8 cellular contexts compared by ENCODE assay signal in the genomic region with DNA sequence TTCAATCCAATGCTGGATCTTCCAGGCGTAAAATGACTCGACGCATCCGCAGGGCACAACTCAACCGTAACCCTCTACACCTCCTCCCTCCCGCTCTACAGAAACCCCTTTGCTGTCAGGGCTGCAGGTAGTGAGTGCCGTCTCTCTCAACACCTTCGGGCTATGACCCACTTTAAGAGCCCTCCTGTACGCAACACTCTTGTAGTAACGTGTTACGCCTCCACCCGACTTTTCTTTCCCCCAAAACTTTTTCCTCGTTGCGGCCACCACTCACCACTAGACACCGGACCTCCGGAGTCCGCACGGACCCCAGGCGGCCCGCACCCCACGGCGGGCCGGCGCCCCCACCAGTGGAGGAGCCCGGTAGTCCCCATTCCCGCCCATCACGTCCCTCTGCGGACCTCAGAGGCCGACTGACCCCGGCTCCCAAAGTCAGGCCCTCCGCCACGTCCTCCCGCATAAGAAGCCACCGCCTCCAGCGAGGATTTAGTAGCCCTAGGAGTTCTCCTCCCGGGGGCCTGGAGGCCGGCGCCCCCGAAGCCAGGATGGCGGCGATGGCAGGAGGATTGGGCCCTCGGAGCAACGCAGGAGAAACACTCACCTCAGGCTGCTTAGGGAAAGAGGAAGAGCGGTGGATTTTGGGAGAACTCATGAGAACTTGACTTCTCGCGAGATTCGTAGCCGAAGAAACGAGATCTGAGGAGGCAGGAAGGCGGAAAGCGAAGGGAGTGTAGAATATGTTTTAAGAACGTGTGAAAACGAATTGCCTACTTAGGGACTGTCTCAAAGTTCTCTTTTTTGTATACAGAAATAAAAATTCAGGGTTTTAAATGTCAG. TPM values are rescaled to one million over a fixed set of nuclear protein-coding genes. Genes with fewer than 3 reads are reported as not detected.
DNase-seq lines count a peak whose midpoint lies in the region; FAIRE-seq and TF ChIP-seq lines count a peak whose summit lies in the region.

A gene (minus strand): TSS at position 609 of the 837 bp plus-strand sequence.

- H3K27me3 ChIP-seq in H9 (ENCODE audit: insufficient read depth, low read length) (no peaks in the 10 kb centered on the region), neuronal stem cell (ENCODE audit: control insufficient read depth in 3 of 3, insufficient read depth in 3 of 3, low read depth in 1 of 3, low read length in 3 of 3) (peaks cover 0 to 26% (median 0%) of the 10 kb centered on the region in 3 experiments)

- H2BK5ac ChIP-seq in H9 (ENCODE audit: insufficient read length, low read length) (peak within 1 kb of the TSS; percentile 91), neuronal stem cell (ENCODE audit: low read length) (no peak within 1 kb of the TSS)

- H4K8ac ChIP-seq in H9 (replicated peaks; ENCODE audit: insufficient read length, low read depth, low read length) (peak within 1 kb of the TSS; percentile 96), neuronal stem cell (ENCODE audit: low read depth, low read length) (no peak within 1 kb of the TSS)

- H3K9me3 Mint-ChIP-seq in H9, result no peaks in the 10 kb centered on the region

- no peaks in the 10 kb centered on the region; the same call in none of the 2 replicates for H3K27me3 Mint-ChIP-seq in H9 (ENCODE audit: low read depth)

- no peaks in the 10 kb centered on the region for H4K20me1 ChIP-seq in H9 (ENCODE audit: control insufficient read depth, insufficient read depth, insufficient read length)

- H2BK12ac ChIP-seq in H9 (ENCODE audit: insufficient read length, low read depth, low read length) (no peak within 1 kb of the TSS), neuronal stem cell (ENCODE audit: low read length) (no peak within 1 kb of the TSS)

- H3K79me1 ChIP-seq in H9 (ENCODE audit: insufficient read depth, low read depth, low read length, poor library complexity, severe bottlenecking), result no peaks in the 10 kb centered on the region
- H3K79me1 ChIP-seq in neuronal stem cell (ENCODE audit: low read depth, low read length), result no peaks in the 10 kb centered on the region

- peak within 1 kb of the TSS; percentile 92 for H3K18ac ChIP-seq in H9 (ENCODE audit: insufficient read length, low read depth, low read length)
- H3K18ac ChIP-seq in neuronal stem cell (ENCODE audit: low read length), result peak within 1 kb of the TSS; percentile 98

- H3K4me1 ChIP-seq in H9 (ENCODE audit: insufficient read depth, low read length) (0 out of 2 replicates have a peak, but pooled peaks cover 2% of the 10 kb centered on the region), neuronal stem cell (ENCODE audit: control insufficient read depth in 2 of 2, insufficient read depth in 1 of 2, low read depth in 1 of 2, low read length in 2 of 2) (peaks cover 8 to 25% of the 10 kb centered on the region in 2 donors)

- H2AFZ ChIP-seq in H9 (ENCODE audit: low read length) (no peak within 1 kb of the TSS), neuronal stem cell (ENCODE audit: low read length) (peak within 1 kb of the TSS; percentile 79)

- no peak within 1 kb of the TSS for H2BK20ac ChIP-seq in H9 (ENCODE audit: low read depth, low read length, poor library complexity, severe bottlenecking)

- peak; percentile 82 for FAIRE-seq in frontal cortex (lab: Jason Lieb, UNC)

- in situ Hi-C loops in SK-MEL-5 (cut with HindIII; ENCODE audit: low pct_unique_long_range_greater_than_20kb, low sequenced_read_pairs), result no loop called here

- H2BK15ac ChIP-seq in H9 (ENCODE audit: low read depth, low read length) (no peak within 1 kb of the TSS; the same call in 1 of the 2 replicates), neuronal stem cell (ENCODE audit: low read length) (no peak within 1 kb of the TSS)

- peak within 1 kb of the TSS; percentile 86 for H3K56ac ChIP-seq in H9 (ENCODE audit: insufficient read length, low read depth, low read length)

- peak within 1 kb of the TSS; percentile 98 to 100 for H3K4me3 Mint-ChIP-seq in H9

- peaks cover 35 to 48% (median 41%) of the 10 kb centered on the region in 3 experiments for H3K36me3 Mint-ChIP-seq in H9 (ENCODE audit: insufficient read depth in 1 of 3, low read depth in 3 of 3)

- H3K9me3 ChIP-seq in H9 (ENCODE audit: control insufficient read depth, low read depth, low read length) (no peaks in the 10 kb centered on the region), neuronal stem cell (replicated peaks in 1 of 2; ENCODE audit: control insufficient read depth in 2 of 2, insufficient read depth in 1 of 2, low read depth in 1 of 2, low read length in 2 of 2) (no peaks in the 10 kb centered on the region)

- peaks cover 15 to 43% of the 10 kb centered on the region in 2 donors for H3K36me3 ChIP-seq in neuronal stem cell (replicated peaks in 1 of 2; ENCODE audit: control insufficient read depth in 2 of 2, insufficient read depth in 2 of 2, low read length in 2 of 2)

- H3K79me2 ChIP-seq in H9 (ENCODE audit: insufficient read depth, low read length), result peaks cover 6% of the 10 kb centered on the region

- H3K23me2 ChIP-seq in H9 (ENCODE audit: insufficient read length, low read depth, low read length, poor library complexity, severe bottlenecking), result no peaks in the 10 kb centered on the region

- H2AK5ac ChIP-seq in H9 (ENCODE audit: insufficient read length, low read length) (peak within 1 kb of the TSS; percentile 66), neuronal stem cell (ENCODE audit: low read depth, low read length) (peak within 1 kb of the TSS; percentile 78)

- H4K5ac ChIP-seq in H9 (ENCODE audit: insufficient read length, low read depth, low read length), result peak within 1 kb of the TSS; percentile 93

- H3K4me2 ChIP-seq in H9 (ENCODE audit: insufficient read depth, insufficient read length, low read length), result peak within 1 kb of the TSS; percentile 98
- peak within 1 kb of the TSS; percentile 66 for H3K4me2 ChIP-seq in neuronal stem cell (ENCODE audit: insufficient read depth, low read length, poor library complexity, severe bottlenecking)

- no peak for TF ChIP-seq CTCF in H9 (conservative IDR thresholded peaks at IDR 0.05)
- no peak for TF ChIP-seq CTCF in subcutaneous adipose tissue (IDR thresholded peaks at IDR 0.05; ENCODE audit: low read depth)

- H3K4me3 ChIP-seq in neuronal stem cell (ENCODE audit: low read length in 2 of 2), result peak within 1 kb of the TSS; percentile 86 to 87

- peak within 1 kb of the TSS; percentile 96 for H3K14ac ChIP-seq in H9 (ENCODE audit: insufficient read depth, low read length)
- H3K14ac ChIP-seq in neuronal stem cell (ENCODE audit: low read length), result peak within 1 kb of the TSS; percentile 63

- peak within 1 kb of the TSS; percentile 50 for H2BK120ac ChIP-seq in H9 (ENCODE audit: low read depth, low read length, poor library complexity, severe bottlenecking)
- no peak within 1 kb of the TSS for H2BK120ac ChIP-seq in neuronal stem cell (ENCODE audit: low read depth, low read length)

- peak within 1 kb of the TSS; percentile 99 to 100 (median 99) for H3K27ac Mint-ChIP-seq in H9

- H4K91ac ChIP-seq in H9 (ENCODE audit: insufficient read length, low read depth, low read length) (peak within 1 kb of the TSS; percentile 97), neuronal stem cell (ENCODE audit: low read depth, low read length, poor library complexity) (peak within 1 kb of the TSS; percentile 82)

- H3K23ac ChIP-seq in H9 (ENCODE audit: insufficient read length, low read depth, low read length) (peak within 1 kb of the TSS; percentile 74), neuronal stem cell (ENCODE audit: low read depth, low read length, poor library complexity) (peak within 1 kb of the TSS; percentile 89)

- peak within 1 kb of the TSS; percentile 100 for H3K4ac ChIP-seq in H9 (ENCODE audit: low read depth, low read length)
- peak within 1 kb of the TSS; percentile 12 for H3K4ac ChIP-seq in neuronal stem cell (ENCODE audit: low read length)

- peak within 1 kb of the TSS; percentile 77 for H3T11ph ChIP-seq in H9 (ENCODE audit: low read length)

- H3K4me1 Mint-ChIP-seq in H9, result peaks cover 67 to 80% of the 10 kb centered on the region in 2 experiments

- no CpG with 5 or more reads among the region's 53 CpGs for WGBS in H9 (ENCODE audit: extremely low coverage, insufficient read length, low lambda C conversion rate)
- no CpG with 5 or more reads among the region's 53 CpGs for WGBS in neuronal stem cell (ENCODE audit: extremely low coverage in 2 of 2, insufficient read length in 2 of 2, insufficient replicate concordance in 1 of 2), 2 donors

- H3K27ac ChIP-seq in H9 (ENCODE audit: insufficient read length, low read depth, low read length) (peak within 1 kb of the TSS; percentile 87), neuronal stem cell (replicated peaks; ENCODE audit: low read length) (peak within 1 kb of the TSS; percentile 80)

- DNase-seq in ELF-1 (ENCODE audit: low read depth, low spot score), result peak; percentile 97
- peak; percentile 93 for DNase-seq in H9
- DNase-seq in MV-4-11 (lab: John Stamatoyannopoulos, UW), result peak; percentile 98
- DNase-seq in SK-MEL-5 (ENCODE audit: low read depth, low spot score), result peak; percentile 98
- DNase-seq in activated naive CD4-positive, alpha-beta T cell treated with Interleukin-2 at 50 U/mL for 16 hours, result peak; percentile 83
- DNase-seq in frontal cortex (ENCODE audit: low spot score in 2 of 2), result peak; percentile 93 to 95
- DNase-seq in neuronal stem cell (ENCODE audit: low spot score), result peak; percentile 98

- H3K9ac ChIP-seq in H9 (ENCODE audit: extremely low read depth, insufficient read length, low read length), result peak within 1 kb of the TSS; percentile 100
- H3K9ac ChIP-seq in neuronal stem cell (ENCODE audit: low read depth, low read length, poor library complexity), result peak within 1 kb of the TSS; percentile 94

RNA-seq across cellular contexts. Expression of the gene that starts here (rescaled TPM):
- 2,741 and 2,816 TPM in 2 replicates for total RNA-seq in H9 (2021)
- total RNA-seq in SK-MEL-5 (2014; rRNA removed; shearing (Covaris generic)), result 3,102 and 3,252 TPM in 2 replicates
- 1,676 and 2,176 TPM in 2 replicates for polyA plus RNA-seq in SK-MEL-5 (2015; cell fraction: cytosol; rRNA removed)
- 817 and 857 TPM in 2 replicates for polyA plus RNA-seq in SK-MEL-5 (2015; cell fraction: nucleus; rRNA removed)
- total RNA-seq in frontal cortex, result 1,401 TPM
- polyA plus RNA-seq in neuronal stem cell (2013, experiment 1 of 2), result 5,551 TPM
- polyA plus RNA-seq in neuronal stem cell (2013, experiment 2 of 2), result 5,737 TPM
- total RNA-seq in subcutaneous adipose tissue, result 1,000 to 10,000 TPM; 1,193 to 2,112 (median 1,565) TPM

Comparison
In these comparisons a context has a peak if more than half of its experiments do, and no peak if none do; other contexts are left out.
1. Peak in every context shown above with its lines: DNase-seq, H3K4me3 ChIP-seq and H3K27ac ChIP-seq.